Comparison of ENCODE assay signal across 8 cellular contexts in genomic region chr16:3282747-3283524, GRCh38. TPM values are rescaled to one million over a fixed set of nuclear protein-coding genes. Genes with fewer than 3 reads are reported as not detected.
A peak's percentile ranks its signal among the peaks of the same experiment; 100 is the strongest.
DNase-seq lines count a peak whose midpoint lies in the region; ATAC-seq and TF ChIP-seq lines count a peak whose summit lies in the region.

Gene ZNF263, plus strand, starts transcription at chr16:3283491. Its CDS starts 328 bp downstream, at chr16:3283819.

- 0 to 1% methylated on average over 19 to 47 of the region's 70 CpGs for WGBS in testis, 2 donors

- no peaks in the 10 kb centered on the region for H3K9me3 ChIP-seq in testis

- H3K27ac Mint-ChIP-seq in activated naive CD4-positive, alpha-beta T cell treated with anti-CD3 and anti-CD28 coated beads, Interleukin-2, amount 50 U/mL, for 72 hours = peak within 1 kb of the TSS; percentile 95 to 97

- TF ChIP-seq CTCF in GM06990 (IDR thresholded peaks at IDR 0.05; ENCODE audit: insufficient read depth, low read length, poor library complexity, severe bottlenecking) (no peak), omental fat pad (IDR thresholded peaks at IDR 0.05) (no peak), testis (IDR thresholded peaks at IDR 0.05) (peak in 1 of 3 experiments; percentile 27)

- DNase-seq in GM06990 (ENCODE audit: extremely low read depth, insufficient read length) (peak; percentile 98), NCI-H1092 treated with DMSO at 0.1 percent for 48 hours (lab: John Stamatoyannopoulos, UW) (peak; percentile 98), SKM-1 (lab: John Stamatoyannopoulos, UW; ENCODE audit: unreplicated experiment) (peak; percentile 98), glomerular visceral epithelial cell (ENCODE audit: extremely low spot score) (peak; percentile 95), omental fat pad (ENCODE audit: low spot score) (peak; percentile 80), testis (peak; percentile 97)
- DNase-seq in activated naive CD4-positive, alpha-beta T cell treated with anti-CD3 and anti-CD28 coated beads, Interleukin-2, amount 50 U/mL, for 72 hours (ENCODE audit: low spot score in 2 of 2) = peak; percentile 91 to 93

- peaks cover 0 to 3% of the 10 kb centered on the region in 2 donors for H3K9me3 Mint-ChIP-seq in activated naive CD4-positive, alpha-beta T cell treated with anti-CD3 and anti-CD28 coated beads, Interleukin-2, amount 50 U/mL, for 72 hours

- H3K36me3 Mint-ChIP-seq in activated naive CD4-positive, alpha-beta T cell treated with anti-CD3 and anti-CD28 coated beads, Interleukin-2, amount 50 U/mL, for 72 hours = peaks cover 46 to 52% of the 10 kb centered on the region in 2 donors

- ATAC-seq in HG02610 (IDR thresholded peaks at IDR 0.05; ENCODE audit: unreplicated experiment) (peak; percentile 82), omental fat pad (ENCODE audit: low FRiP score) (peak; percentile 96)
- peak; percentile 90 to 92 for ATAC-seq in activated naive CD4-positive, alpha-beta T cell treated with anti-CD3 and anti-CD28 coated beads, Interleukin-2, amount 50 U/mL, for 72 hours

- intact Hi-C loops in testis (cut with DNase I; ENCODE audit: low total_unique reads) = no loop called here

- peak within 1 kb of the TSS; percentile 89 to 99 for H3K27ac ChIP-seq in testis

- H3K27me3 ChIP-seq in GM06990 (replicated peaks; ENCODE audit: control insufficient read depth, insufficient read depth, low read length) (no peaks in the 10 kb centered on the region), testis (no peaks in the 10 kb centered on the region)

- peaks cover 16% of the 10 kb centered on the region for H3K4me1 ChIP-seq in testis

- no peak for TF ChIP-seq POLR2A in testis (IDR thresholded peaks at IDR 0.05)

- H3K4me3 ChIP-seq in GM06990 (replicated peaks; ENCODE audit: low read depth, low read length) (peak within 1 kb of the TSS; percentile 86), testis (peak within 1 kb of the TSS; percentile 86 to 91)

- H3K36me3 ChIP-seq in GM06990 (ENCODE audit: control insufficient read depth, insufficient read depth, low read length) = peaks cover 15% of the 10 kb centered on the region
- no peaks in the 10 kb centered on the region for H3K36me3 ChIP-seq in testis (ENCODE audit: low read depth, missing control alignments)

RNA-seq across cellular contexts. Expression of gene ZNF263, which starts in this region (rescaled TPM):
- total RNA-seq in activated naive CD4-positive, alpha-beta T cell treated with anti-CD3 and anti-CD28 coated beads, Interleukin-2, amount 50 U/mL, for 72 hours = 10 to 100 TPM; 16.2 to 20.6 TPM
- total RNA-seq in omental fat pad (10 to 100 TPM; 23.3 to 66.7 (median 36.2) TPM), testis (10 to 100 TPM; 47.3 to 58.3 TPM)
- 44.7 TPM for polyA plus RNA-seq in testis (ENCODE audit: insufficient read depth, low read depth, low replicate concordance)

Comparison
In these comparisons a context has a peak if more than half of its experiments do, and no peak if none do; other contexts are left out.
1. Peak in every context shown above with its lines: DNase-seq, ATAC-seq, H3K4me3 ChIP-seq and H3K27ac ChIP-seq.